ENCODE assay signal across 36 cellular contexts in the genomic region with DNA sequence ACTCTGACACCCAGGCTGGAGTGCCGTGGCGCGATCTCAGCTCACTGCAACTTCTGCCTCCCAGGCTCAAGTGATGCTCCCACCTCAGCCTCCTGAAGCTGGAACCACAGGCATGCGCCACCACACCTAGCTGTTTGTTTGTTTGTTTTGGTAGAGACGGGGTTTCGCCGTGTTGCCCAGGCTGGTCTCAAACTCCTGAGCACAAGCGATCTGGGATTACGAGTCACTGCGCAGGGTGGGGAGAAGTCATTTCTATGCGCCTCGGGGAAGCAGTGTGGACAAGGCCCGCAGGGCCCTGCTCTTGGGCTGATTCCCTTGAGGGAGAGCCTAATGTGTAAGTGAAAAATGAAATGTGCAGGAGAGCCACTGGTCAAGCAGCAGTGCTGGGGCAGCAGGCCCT. TPM values are rescaled to one million over a fixed set of nuclear protein-coding genes. Genes with fewer than 3 reads are reported as not detected.
"Had no signal": no experiment of that assay in that cellular context is flagged by ENCODE, and none has a peak within 500 bp of the region (broad histone marks: within the 10 kb centered on the region; RNA-seq: fewer than 3 reads in every experiment).

No MANE protein-coding gene starts in this region.

- H3K27me3 ChIP-seq: brain microvascular endothelial cell, esophagus squamous epithelium had no signal

- H3K9me3 Mint-ChIP-seq: activated CD4-positive, alpha-beta memory T cell treated with anti-CD3 and anti-CD28 coated beads for 36 hours; activated CD4-positive, alpha-beta T cell treated with anti-CD3 and anti-CD28 coated beads, Interleukin-2, amount 10 ng/mL, durations not matched to agents 24 days and 14 days; activated T-cell treated with anti-CD3 and anti-CD28 coated beads, Interleukin-2, amount 50 U/mL, for 72 hours; activated T-helper 17 cell treated with anti-CD3 and anti-CD28 coated beads, Interleukin-2, amount 50 U/mL, for 72 hours; central memory CD8-positive, alpha-beta T cell; effector memory CD8-positive, alpha-beta T cell; T-helper 2 cell treated with Interferon-gamma antibody and Interleukin-4, amounts not matched to agents 5 μg/mL and 100 μg/mL, for 36 hours had no signal

- FAIRE-seq: astrocyte, bronchial epithelial cell, colon, endometrium, endothelial cell of umbilical vein had no signal

- H3K4me3 ChIP-seq: esophagus squamous epithelium, gastroesophageal sphincter had no signal

- H3K27ac Mint-ChIP-seq: activated CD4-positive, alpha-beta memory T cell treated with anti-CD3 and anti-CD28 coated beads for 36 hours; activated CD4-positive, alpha-beta T cell treated with anti-CD3 and anti-CD28 coated beads for 36 hours; activated CD4-positive, alpha-beta T cell treated with anti-CD3 and anti-CD28 coated beads, Interleukin-2, amount 10 ng/mL, durations not matched to agents 24 days and 14 days; activated CD8-positive, alpha-beta memory T cell treated with anti-CD3 and anti-CD28 coated beads, Interleukin-2, amount 10 ng/mL, durations not matched to agents 7 days and 5 days; activated CD8-positive, alpha-beta T cell treated with anti-CD3 and anti-CD28 coated beads, Interleukin-2, amount 10 ng/mL, durations not matched to agents 7 days and 5 days; activated naive CD8-positive, alpha-beta T cell; activated T-cell treated with anti-CD3 and anti-CD28 coated beads, Interleukin-2, amount 50 U/mL, for 72 hours; activated T-helper 17 cell treated with anti-CD3 and anti-CD28 coated beads, Interleukin-2, amount 50 U/mL, for 72 hours; effector memory CD8-positive, alpha-beta T cell; T-helper 17 cell; T-helper 2 cell treated with Interferon-gamma antibody and Interleukin-4, amounts not matched to agents 5 μg/mL and 100 μg/mL, for 36 hours had no signal

- H3K36me3 ChIP-seq: brain microvascular endothelial cell, esophagus squamous epithelium, gastroesophageal sphincter had no signal

- H3K9me3 ChIP-seq: esophagus squamous epithelium, gastroesophageal sphincter had no signal

- ATAC-seq: activated CD4-positive, alpha-beta T cell treated with anti-CD3 and anti-CD28 coated beads for 36 hours; activated CD8-positive, alpha-beta memory T cell treated with anti-CD3 and anti-CD28 coated beads, Interleukin-2, amount 10 ng/mL, durations not matched to agents 7 days and 5 days; activated CD8-positive, alpha-beta T cell treated with anti-CD3 and anti-CD28 coated beads, Interleukin-2, amount 10 ng/mL, durations not matched to agents 7 days and 5 days; activated T-cell treated with anti-CD3 and anti-CD28 coated beads, Interleukin-2, amount 50 U/mL, for 72 hours; activated T-helper 17 cell treated with anti-CD3 and anti-CD28 coated beads, Interleukin-2, amount 50 U/mL, for 72 hours; effector memory CD8-positive, alpha-beta T cell; gastroesophageal sphincter; T-helper 17 cell had no signal

- H3K4me1 Mint-ChIP-seq: activated CD4-positive, alpha-beta T cell treated with anti-CD3 and anti-CD28 coated beads for 36 hours; activated CD4-positive, alpha-beta T cell treated with anti-CD3 and anti-CD28 coated beads, Interleukin-2, amount 10 ng/mL, durations not matched to agents 24 days and 14 days; activated CD8-positive, alpha-beta memory T cell treated with anti-CD3 and anti-CD28 coated beads, Interleukin-2, amount 10 ng/mL, durations not matched to agents 7 days and 5 days; activated T-helper 17 cell treated with anti-CD3 and anti-CD28 coated beads, Interleukin-2, amount 50 U/mL, for 72 hours; central memory CD8-positive, alpha-beta T cell; T-helper 17 cell had no signal

- H3K36me3 Mint-ChIP-seq: activated CD4-positive, alpha-beta memory T cell treated with anti-CD3 and anti-CD28 coated beads for 36 hours; activated CD8-positive, alpha-beta memory T cell treated with anti-CD3 and anti-CD28 coated beads, Interleukin-2, amount 10 ng/mL, durations not matched to agents 7 days and 5 days; activated naive CD8-positive, alpha-beta T cell had no signal

- H3K4me3 Mint-ChIP-seq: activated CD4-positive, alpha-beta memory T cell treated with anti-CD3 and anti-CD28 coated beads for 36 hours; activated CD4-positive, alpha-beta T cell treated with anti-CD3 and anti-CD28 coated beads for 36 hours; activated CD4-positive, alpha-beta T cell treated with anti-CD3 and anti-CD28 coated beads, Interleukin-2, amount 10 ng/mL, durations not matched to agents 24 days and 14 days; activated CD8-positive, alpha-beta memory T cell treated with anti-CD3 and anti-CD28 coated beads, Interleukin-2, amount 10 ng/mL, durations not matched to agents 7 days and 5 days; activated CD8-positive, alpha-beta T cell treated with anti-CD3 and anti-CD28 coated beads, Interleukin-2, amount 10 ng/mL, durations not matched to agents 7 days and 5 days; activated naive CD8-positive, alpha-beta T cell; activated T-cell treated with anti-CD3 and anti-CD28 coated beads, Interleukin-2, amount 50 U/mL, for 72 hours; activated T-helper 17 cell treated with anti-CD3 and anti-CD28 coated beads, Interleukin-2, amount 50 U/mL, for 72 hours; central memory CD8-positive, alpha-beta T cell; effector memory CD8-positive, alpha-beta T cell; T-helper 17 cell; T-helper 2 cell treated with Interferon-gamma antibody and Interleukin-4, amounts not matched to agents 5 μg/mL and 100 μg/mL, for 36 hours had no signal

- H3K27ac ChIP-seq: brain microvascular endothelial cell, epithelial cell of prostate, esophagus squamous epithelium, gastroesophageal sphincter had no signal

- DNase-seq: activated CD4-positive, alpha-beta memory T cell treated with anti-CD3 and anti-CD28 coated beads for 36 hours; activated CD4-positive, alpha-beta T cell treated with anti-CD3 and anti-CD28 coated beads for 36 hours; activated CD4-positive, alpha-beta T cell treated with anti-CD3 and anti-CD28 coated beads, Interleukin-2, amount 10 ng/mL, durations not matched to agents 24 days and 14 days; activated CD4-positive, CD25-positive, alpha-beta regulatory T cell; activated CD4-positive, CD25-positive, alpha-beta regulatory T cell treated with anti-CD3 and anti-CD28 coated beads, Interleukin-2, amount 50 U/mL, for 72 hours; activated CD8-positive, alpha-beta memory T cell treated with anti-CD3 and anti-CD28 coated beads, Interleukin-2, amount 10 ng/mL, durations not matched to agents 7 days and 5 days; activated CD8-positive, alpha-beta memory T cell treated with anti-CD3 and anti-CD28 coated beads, Interleukin-2, amount 50 U/mL, for 4 hours; activated CD8-positive, alpha-beta T cell treated with anti-CD3 and anti-CD28 coated beads, Interleukin-2, amount 10 ng/mL, durations not matched to agents 7 days and 5 days; activated effector memory CD4-positive, alpha-beta T cell treated with Interleukin-2 at 50 U/mL for 16 hours; activated gamma-delta T cell treated with Interleukin-2 at 50 U/mL for 16 hours; activated naive CD4-positive, alpha-beta T cell treated with anti-CD3 and anti-CD28 coated beads, Interleukin-2, amount 50 U/mL, for 16 hours; activated naive CD4-positive, alpha-beta T cell treated with Interleukin-2 at 50 U/mL for 16 hours; activated T-cell treated with anti-CD3 and anti-CD28 coated beads, Interleukin-2, amount 50 U/mL, for 1 hour; activated T-cell treated with anti-CD3 and anti-CD28 coated beads, Interleukin-2, amount 50 U/mL, for 72 hours; amniotic stem cell; anterior cingulate cortex; brain microvascular endothelial cell; cortex of kidney; dermis blood vessel endothelial cell; effector CD4-positive, alpha-beta T cell; effector memory CD8-positive, alpha-beta T cell; esophagus squamous epithelium; foreskin melanocyte; T-helper 1 cell; T-helper 17 cell had no signal

RNA-seq across cellular contexts. Expression of gene GP1BB, which starts 28.6 kb away (rescaled TPM):
- total RNA-seq: activated CD4-positive, alpha-beta memory T cell treated with anti-CD3 and anti-CD28 coated beads for 36 hours; activated CD4-positive, alpha-beta T cell treated with anti-CD3 and anti-CD28 coated beads for 36 hours; activated CD4-positive, alpha-beta T cell treated with anti-CD3 and anti-CD28 coated beads, Interleukin-2, amount 10 ng/mL, durations not matched to agents 24 days and 14 days; activated CD8-positive, alpha-beta memory T cell treated with anti-CD3 and anti-CD28 coated beads, Interleukin-2, amount 10 ng/mL, durations not matched to agents 7 days and 5 days; activated CD8-positive, alpha-beta T cell treated with anti-CD3 and anti-CD28 coated beads, Interleukin-2, amount 10 ng/mL, durations not matched to agents 7 days and 5 days; activated T-helper 17 cell treated with anti-CD3 and anti-CD28 coated beads, Interleukin-2, amount 50 U/mL, for 72 hours; bronchial epithelial cell had no signal
